23 cellular contexts compared by ENCODE assay signal in the genomic region with DNA sequence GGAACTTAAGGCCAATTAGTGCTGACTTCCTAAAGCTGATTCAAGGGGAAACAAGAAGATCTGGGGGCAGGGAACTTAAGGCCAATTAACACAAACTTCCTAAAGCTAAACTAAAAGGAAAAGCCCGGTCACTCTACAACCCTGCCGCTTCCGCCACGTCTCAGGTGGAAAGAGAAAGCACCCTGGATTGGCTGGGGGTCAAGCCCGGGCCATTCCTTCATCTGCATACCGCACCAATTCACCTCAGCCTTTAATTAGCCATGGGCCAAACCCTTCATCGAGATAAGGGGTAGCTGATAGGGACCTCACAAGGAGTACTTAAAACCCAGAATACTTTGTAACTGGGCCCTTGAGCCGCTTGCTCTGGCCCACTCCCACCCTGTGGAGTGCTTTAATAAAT. TPM values are rescaled to one million over a fixed set of nuclear protein-coding genes. Genes with fewer than 3 reads are reported as not detected.
"Had no signal": no experiment of that assay in that cellular context is flagged by ENCODE, and none has a peak within 500 bp of the region (broad histone marks: within the 10 kb centered on the region; RNA-seq: fewer than 3 reads in every experiment).

No MANE protein-coding gene starts in this region.

- H3K27ac ChIP-seq: esophagus squamous epithelium, neutrophil, psoas muscle, right lobe of liver, testis, tibial nerve had no signal

- DNase-seq: central memory CD4-positive, alpha-beta T cell; cortex of kidney; effector memory CD4-positive, alpha-beta T cell; esophagus squamous epithelium; foreskin fibroblast; kidney glomerular epithelial cell; natural killer cell; psoas muscle; retina; right lobe of liver; stimulated activated CD4-positive, alpha-beta T cell treated with anti-CD3 and anti-CD28 coated beads, Interleukin-4, amount 100 ng/mL, for 1 hour; stimulated activated CD8-positive, alpha-beta memory T cell treated with anti-CD3 and anti-CD28 coated beads, Interleukin-4, amount 100 ng/mL, for 48 hours; stimulated activated naive CD8-positive, alpha-beta T cell treated with anti-CD3 and anti-CD28 coated beads, Interleukin-15, Interleukin-2, amounts not matched to agents 100 U/mL and 50 U/mL, for 24 hours; testis had no signal

- H3K27ac Mint-ChIP-seq: mesothelial cell of epicardium; natural killer cell; stimulated activated effector memory CD8-positive, alpha-beta T cell treated with anti-CD3 and anti-CD28 coated beads, Interleukin-12 subunit alpha, Interleukin-12 subunit beta, amount 100 ng/mL, for 72 hours had no signal

- H3K4me1 ChIP-seq: testis had no signal

- H3K4me3 ChIP-seq: esophagus squamous epithelium, psoas muscle, right lobe of liver, testis, tibial nerve had no signal

- H3K9me3 ChIP-seq: esophagus squamous epithelium, neutrophil, psoas muscle, right lobe of liver, testis, tibial nerve had no signal

- H3K4me1 Mint-ChIP-seq: natural killer cell; stimulated activated effector memory CD8-positive, alpha-beta T cell treated with anti-CD3 and anti-CD28 coated beads, Interleukin-12 subunit alpha, Interleukin-12 subunit beta, amount 100 ng/mL, for 72 hours had no signal

- ATAC-seq: psoas muscle; right lobe of liver; stimulated activated effector memory CD8-positive, alpha-beta T cell treated with anti-CD3 and anti-CD28 coated beads, Interleukin-12 subunit alpha, Interleukin-12 subunit beta, amount 100 ng/mL, for 72 hours; stimulated activated naive CD8-positive, alpha-beta T cell treated with anti-CD3 and anti-CD28 coated beads, Interleukin-15, Interleukin-2, amounts not matched to agents 100 U/mL and 50 U/mL, for 24 hours had no signal

- H3K36me3 ChIP-seq: esophagus squamous epithelium, neutrophil, right lobe of liver, tibial nerve had no signal

- H3K4me3 Mint-ChIP-seq: mesothelial cell of epicardium; natural killer cell; stimulated activated effector memory CD8-positive, alpha-beta T cell treated with anti-CD3 and anti-CD28 coated beads, Interleukin-12 subunit alpha, Interleukin-12 subunit beta, amount 100 ng/mL, for 72 hours had no signal

- H3K36me3 Mint-ChIP-seq: mesothelial cell of epicardium; natural killer cell; stimulated activated effector memory CD8-positive, alpha-beta T cell treated with anti-CD3 and anti-CD28 coated beads, Interleukin-12 subunit alpha, Interleukin-12 subunit beta, amount 100 ng/mL, for 72 hours had no signal

- H3K9me3 Mint-ChIP-seq: mesothelial cell of epicardium; natural killer cell; stimulated activated effector memory CD8-positive, alpha-beta T cell treated with anti-CD3 and anti-CD28 coated beads, Interleukin-12 subunit alpha, Interleukin-12 subunit beta, amount 100 ng/mL, for 72 hours had no signal

- H3K27me3 ChIP-seq: neutrophil, right lobe of liver, testis, tibial nerve had no signal

RNA-seq across cellular contexts. Expression of a gene that starts 14.4 kb away (rescaled TPM):
- total RNA-seq: epithelial cell of proximal tubule, esophagus squamous epithelium, mesothelial cell of epicardium, myocyte, natural killer cell, osteoblast, psoas muscle, right lobe of liver, tibial nerve had no signal
- polyA plus RNA-seq: psoas muscle had no signal

RNA-seq across cellular contexts. Expression of a gene that starts 50.2 kb away (rescaled TPM):
- total RNA-seq: esophagus squamous epithelium, mucosa of gallbladder, natural killer cell, osteoblast, psoas muscle, right lobe of liver, ureter had no signal
